2 cellular contexts compared by ENCODE assay signal in the genomic region with DNA sequence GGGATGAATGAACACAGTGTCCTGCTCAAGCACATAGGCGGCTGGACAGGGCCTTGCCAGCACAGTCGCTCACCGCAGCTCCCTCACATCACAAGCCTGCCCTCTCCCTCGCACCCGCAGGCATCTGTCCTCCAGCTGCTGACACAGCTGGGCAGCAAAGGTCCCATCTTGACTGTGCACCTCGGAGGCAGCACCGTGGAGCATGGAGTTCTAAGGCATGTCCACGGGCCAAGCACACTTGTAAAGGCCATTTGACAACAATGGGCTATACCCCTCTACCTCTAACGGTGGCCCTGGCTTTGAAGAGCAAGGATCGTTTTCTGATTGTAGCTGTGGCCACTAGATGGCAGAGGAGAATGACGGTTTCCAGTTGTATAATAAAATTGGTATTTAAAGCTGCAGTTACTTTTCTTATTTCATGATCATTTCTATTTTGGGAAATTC.
A peak's percentile ranks its signal among the peaks of the same experiment; 100 is the strongest.
TF ChIP-seq lines count a peak whose summit lies in the region.

No MANE protein-coding gene starts in this region.

TF ChIP-seq in GM23338, 12 proteins besides CTCF, POLR2A, EP300 and RAD21:
- TF ChIP-seq, protein P1, sequence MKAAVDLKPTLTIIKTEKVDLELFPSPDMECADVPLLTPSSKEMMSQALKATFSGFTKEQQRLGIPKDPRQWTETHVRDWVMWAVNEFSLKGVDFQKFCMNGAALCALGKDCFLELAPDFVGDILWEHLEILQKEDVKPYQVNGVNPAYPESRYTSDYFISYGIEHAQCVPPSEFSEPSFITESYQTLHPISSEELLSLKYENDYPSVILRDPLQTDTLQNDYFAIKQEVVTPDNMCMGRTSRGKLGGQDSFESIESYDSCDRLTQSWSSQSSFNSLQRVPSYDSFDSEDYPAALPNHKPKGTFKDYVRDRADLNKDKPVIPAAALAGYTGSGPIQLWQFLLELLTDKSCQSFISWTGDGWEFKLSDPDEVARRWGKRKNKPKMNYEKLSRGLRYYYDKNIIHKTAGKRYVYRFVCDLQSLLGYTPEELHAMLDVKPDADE (IDR thresholded peaks at IDR 0.05), result no peak
- TF ChIP-seq EZH2phosphoT487 (IDR thresholded peaks at IDR 0.05; ENCODE audit: unreplicated experiment) (no peak), ZNF114 (CRISPR knock-in tag; IDR thresholded peaks at IDR 0.05) (no peak), JUNB (IDR thresholded peaks at IDR 0.05; ENCODE audit: unreplicated experiment) (no peak), ZNF331 (CRISPR knock-in tag; IDR thresholded peaks at IDR 0.05; ENCODE audit: low read depth) (no peak), ZNF462 (CRISPR knock-in tag; IDR thresholded peaks at IDR 0.05) (no peak), NANOG (IDR thresholded peaks at IDR 0.05; ENCODE audit: borderline replicate concordance) (no peak), CREB1 (CRISPR knock-in tag; IDR thresholded peaks at IDR 0.05; ENCODE audit: low read depth) (no peak)
- TF ChIP-seq, protein P2, sequence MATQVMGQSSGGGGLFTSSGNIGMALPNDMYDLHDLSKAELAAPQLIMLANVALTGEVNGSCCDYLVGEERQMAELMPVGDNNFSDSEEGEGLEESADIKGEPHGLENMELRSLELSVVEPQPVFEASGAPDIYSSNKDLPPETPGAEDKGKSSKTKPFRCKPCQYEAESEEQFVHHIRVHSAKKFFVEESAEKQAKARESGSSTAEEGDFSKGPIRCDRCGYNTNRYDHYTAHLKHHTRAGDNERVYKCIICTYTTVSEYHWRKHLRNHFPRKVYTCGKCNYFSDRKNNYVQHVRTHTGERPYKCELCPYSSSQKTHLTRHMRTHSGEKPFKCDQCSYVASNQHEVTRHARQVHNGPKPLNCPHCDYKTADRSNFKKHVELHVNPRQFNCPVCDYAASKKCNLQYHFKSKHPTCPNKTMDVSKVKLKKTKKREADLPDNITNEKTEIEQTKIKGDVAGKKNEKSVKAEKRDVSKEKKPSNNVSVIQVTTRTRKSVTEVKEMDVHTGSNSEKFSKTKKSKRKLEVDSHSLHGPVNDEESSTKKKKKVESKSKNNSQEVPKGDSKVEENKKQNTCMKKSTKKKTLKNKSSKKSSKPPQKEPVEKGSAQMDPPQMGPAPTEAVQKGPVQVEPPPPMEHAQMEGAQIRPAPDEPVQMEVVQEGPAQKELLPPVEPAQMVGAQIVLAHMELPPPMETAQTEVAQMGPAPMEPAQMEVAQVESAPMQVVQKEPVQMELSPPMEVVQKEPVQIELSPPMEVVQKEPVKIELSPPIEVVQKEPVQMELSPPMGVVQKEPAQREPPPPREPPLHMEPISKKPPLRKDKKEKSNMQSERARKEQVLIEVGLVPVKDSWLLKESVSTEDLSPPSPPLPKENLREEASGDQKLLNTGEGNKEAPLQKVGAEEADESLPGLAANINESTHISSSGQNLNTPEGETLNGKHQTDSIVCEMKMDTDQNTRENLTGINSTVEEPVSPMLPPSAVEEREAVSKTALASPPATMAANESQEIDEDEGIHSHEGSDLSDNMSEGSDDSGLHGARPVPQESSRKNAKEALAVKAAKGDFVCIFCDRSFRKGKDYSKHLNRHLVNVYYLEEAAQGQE (IDR thresholded peaks at IDR 0.05; ENCODE audit: unreplicated experiment), result no peak

TF ChIP-seq in SK-N-SH, 30 proteins besides CTCF, POLR2A, EP300 and RAD21:
- TF ChIP-seq, protein P2 (IDR thresholded peaks at IDR 0.05; ENCODE audit: low read depth, low read length), result no peak
- 0 out of 2 replicates have a peak, but pooled peaks have one; percentile 15 for TF ChIP-seq SMC3 (IDR thresholded peaks at IDR 0.05; ENCODE audit: low read depth, low read length)
TF ChIP-seq in SK-N-SH: peak in this region for 1.
